16 cellular contexts compared by ENCODE assay signal in genomic region chr22:37480387-37481346, GRCh38. TPM values are rescaled to one million over a fixed set of nuclear protein-coding genes. Genes with fewer than 3 reads are reported as not detected.
DNase-seq lines count a peak whose midpoint lies in the region; ATAC-seq and TF ChIP-seq lines count a peak whose summit lies in the region.
"Had no signal": no experiment of that assay in that cellular context is flagged by ENCODE, and none has a peak within 500 bp of the region (broad histone marks: within the 10 kb centered on the region; RNA-seq: fewer than 3 reads in every experiment).

No MANE protein-coding gene starts in this region.

- H3K4me1 Mint-ChIP-seq in activated naive CD4-positive, alpha-beta T cell treated with anti-CD3 and anti-CD28 coated beads, Interleukin-2, amount 10 ng/mL, durations not matched to agents 7 days and 5 days: peaks cover 30% of the 10 kb centered on the region
- peaks cover 26% of the 10 kb centered on the region for H3K4me1 Mint-ChIP-seq in T-helper 2 cell treated with Interferon-gamma antibody and Interleukin-4, amounts not matched to agents 5 μg/mL and 100 μg/mL, for 36 hours (ENCODE audit: low read depth)
- H3K4me1 Mint-ChIP-seq in dendritic cell treated with granulocyte-macrophage colony-stimulating factor and Interleukin-4, amounts not matched to agents 40 ng/mL and 50 ng/mL, for 4 days (ENCODE audit: low read depth): peaks cover 54% of the 10 kb centered on the region
- peaks cover 36% of the 10 kb centered on the region for H3K4me1 Mint-ChIP-seq in stimulated activated memory B cell treated with anti-CD40 and anti-IgM and Interleukin-4, amounts not matched to agents 10 μg/mL and 1 μg/mL and 100 μg/mL, for 72 hours

- peaks cover 10 to 38% of the 10 kb centered on the region in 2 donors for H3K4me1 ChIP-seq in left lung

- peaks cover 59% of the 10 kb centered on the region for H3K36me3 Mint-ChIP-seq in activated naive CD4-positive, alpha-beta T cell treated with anti-CD3 and anti-CD28 coated beads, Interleukin-2, amount 10 ng/mL, durations not matched to agents 7 days and 5 days
- H3K36me3 Mint-ChIP-seq in T-helper 2 cell treated with Interferon-gamma antibody and Interleukin-4, amounts not matched to agents 5 μg/mL and 100 μg/mL, for 36 hours (ENCODE audit: low read depth): peaks cover 54% of the 10 kb centered on the region
- H3K36me3 Mint-ChIP-seq in dendritic cell treated with granulocyte-macrophage colony-stimulating factor and Interleukin-4, amounts not matched to agents 40 ng/mL and 50 ng/mL, for 4 days (ENCODE audit: low read depth): peaks cover 94% of the 10 kb centered on the region
- H3K36me3 Mint-ChIP-seq in stimulated activated memory B cell treated with anti-CD40 and anti-IgM and Interleukin-4, amounts not matched to agents 10 μg/mL and 1 μg/mL and 100 μg/mL, for 72 hours: peaks cover 44% of the 10 kb centered on the region

- no peaks in the 10 kb centered on the region for H3K9me3 Mint-ChIP-seq in activated naive CD4-positive, alpha-beta T cell treated with anti-CD3 and anti-CD28 coated beads, Interleukin-2, amount 10 ng/mL, durations not matched to agents 7 days and 5 days
- H3K9me3 Mint-ChIP-seq in T-helper 2 cell treated with Interferon-gamma antibody and Interleukin-4, amounts not matched to agents 5 μg/mL and 100 μg/mL, for 36 hours: no peaks in the 10 kb centered on the region
- no peaks in the 10 kb centered on the region for H3K9me3 Mint-ChIP-seq in dendritic cell treated with granulocyte-macrophage colony-stimulating factor and Interleukin-4, amounts not matched to agents 40 ng/mL and 50 ng/mL, for 4 days
- H3K9me3 Mint-ChIP-seq in stimulated activated memory B cell treated with anti-CD40 and anti-IgM and Interleukin-4, amounts not matched to agents 10 μg/mL and 1 μg/mL and 100 μg/mL, for 72 hours: no peaks in the 10 kb centered on the region

- CTCF ChIA-PET in activated naive CD4-positive, alpha-beta T cell treated with anti-CD3 and anti-CD28 coated beads, Interleukin-2, amount 10 ng/mL, durations not matched to agents 7 days and 5 days (lab: Charles Lee): interaction anchor here (0.6 to 4.8 kb wide), 3 partner anchors 7 to 218 kb away, joined by 4 to 26 read pairs (median 5); no protein-coding TSS in a partner anchor

- peaks cover 0 to 44% of the 10 kb centered on the region in 2 donors for H3K36me3 ChIP-seq in left lung
- H3K36me3 ChIP-seq: cardiac muscle cell had no signal

- no peak overlapping the region for H3K4me3 Mint-ChIP-seq in activated naive CD4-positive, alpha-beta T cell treated with anti-CD3 and anti-CD28 coated beads, Interleukin-2, amount 10 ng/mL, durations not matched to agents 7 days and 5 days
- H3K4me3 Mint-ChIP-seq in T-helper 2 cell treated with Interferon-gamma antibody and Interleukin-4, amounts not matched to agents 5 μg/mL and 100 μg/mL, for 36 hours: no peak overlapping the region
- H3K4me3 Mint-ChIP-seq in dendritic cell treated with granulocyte-macrophage colony-stimulating factor and Interleukin-4, amounts not matched to agents 40 ng/mL and 50 ng/mL, for 4 days: peak overlapping the region; percentile 11
- no peak overlapping the region for H3K4me3 Mint-ChIP-seq in stimulated activated memory B cell treated with anti-CD40 and anti-IgM and Interleukin-4, amounts not matched to agents 10 μg/mL and 1 μg/mL and 100 μg/mL, for 72 hours

- no peak for DNase-seq in activated naive CD4-positive, alpha-beta T cell treated with anti-CD3 and anti-CD28 coated beads, Interleukin-2, amount 10 ng/mL, durations not matched to agents 7 days and 5 days
- DNase-seq in activated naive CD4-positive, alpha-beta T cell treated with Interleukin-2 at 50 U/mL for 16 hours: no peak
- DNase-seq in T-helper 2 cell treated with Interferon-gamma antibody and Interleukin-4, amounts not matched to agents 5 μg/mL and 100 μg/mL, for 36 hours (ENCODE audit: low spot score): no peak
- no peak for DNase-seq in OCI-M2 (lab: John Stamatoyannopoulos, UW; ENCODE audit: unreplicated experiment)
- DNase-seq in left lung: no peak
- DNase-seq: H7, MV-4-11, NCI-H187 treated with DMSO at 0.1 percent for 48 hours, NCI-H446 treated with DMSO at 0.1 percent for 48 hours had no signal

- intact Hi-C loops in dendritic cell treated with granulocyte-macrophage colony-stimulating factor and Interleukin-4, amounts not matched to agents 40 ng/mL and 50 ng/mL, for 4 days (cut with micrococcal nuclease): no loop called here
- intact Hi-C loops in left lung (cut with DNase I): no loop called here

- H3K9me3 ChIP-seq in left lung: no peaks in the 10 kb centered on the region

- peak overlapping the region; percentile 3 for H3K27ac Mint-ChIP-seq in activated naive CD4-positive, alpha-beta T cell treated with anti-CD3 and anti-CD28 coated beads, Interleukin-2, amount 10 ng/mL, durations not matched to agents 7 days and 5 days
- peak overlapping the region; percentile 1 for H3K27ac Mint-ChIP-seq in T-helper 2 cell treated with Interferon-gamma antibody and Interleukin-4, amounts not matched to agents 5 μg/mL and 100 μg/mL, for 36 hours
- H3K27ac Mint-ChIP-seq in dendritic cell treated with granulocyte-macrophage colony-stimulating factor and Interleukin-4, amounts not matched to agents 40 ng/mL and 50 ng/mL, for 4 days: peak overlapping the region; percentile 53
- H3K27ac Mint-ChIP-seq in stimulated activated memory B cell treated with anti-CD40 and anti-IgM and Interleukin-4, amounts not matched to agents 10 μg/mL and 1 μg/mL and 100 μg/mL, for 72 hours: peak overlapping the region; percentile 3

- no peak overlapping the region for H3K4me3 ChIP-seq in left lung
- H3K4me3 ChIP-seq: cardiac muscle cell, K562 had no signal

- no peak overlapping the region for H3K27ac ChIP-seq in left lung
- H3K27ac ChIP-seq: cardiac muscle cell, HL-60 had no signal

- H3K27me3 ChIP-seq in left lung: no peaks in the 10 kb centered on the region
- H3K27me3 ChIP-seq: cardiac muscle cell had no signal

- H3K27me3 Mint-ChIP-seq in activated naive CD4-positive, alpha-beta T cell treated with anti-CD3 and anti-CD28 coated beads, Interleukin-2, amount 10 ng/mL, durations not matched to agents 7 days and 5 days: no peaks in the 10 kb centered on the region
- H3K27me3 Mint-ChIP-seq in T-helper 2 cell treated with Interferon-gamma antibody and Interleukin-4, amounts not matched to agents 5 μg/mL and 100 μg/mL, for 36 hours (ENCODE audit: low read depth): no peaks in the 10 kb centered on the region
- no peaks in the 10 kb centered on the region for H3K27me3 Mint-ChIP-seq in dendritic cell treated with granulocyte-macrophage colony-stimulating factor and Interleukin-4, amounts not matched to agents 40 ng/mL and 50 ng/mL, for 4 days
- H3K27me3 Mint-ChIP-seq in stimulated activated memory B cell treated with anti-CD40 and anti-IgM and Interleukin-4, amounts not matched to agents 10 μg/mL and 1 μg/mL and 100 μg/mL, for 72 hours: no peaks in the 10 kb centered on the region

- TF ChIP-seq CTCF in left lung (IDR thresholded peaks at IDR 0.05): no peak

- no peak for ATAC-seq in stimulated activated memory B cell treated with anti-CD40 and anti-IgM and Interleukin-4, amounts not matched to agents 10 μg/mL and 1 μg/mL and 100 μg/mL, for 72 hours
- ATAC-seq in left lung: no peak
- ATAC-seq in GM21576 (IDR thresholded peaks at IDR 0.05; ENCODE audit: unreplicated experiment): no peak
- ATAC-seq: K562 had no signal

RNA-seq across cellular contexts. Expression of gene MFNG, which starts 5.5 kb away (rescaled TPM):
- total RNA-seq in left lung: 10 to 100 TPM; 24.4 to 46.4 TPM

RNA-seq across cellular contexts. Expression of gene CARD10, which starts 38.5 kb away (rescaled TPM):
- 10 to 100 TPM; 10.3 to 13.6 TPM for total RNA-seq in left lung
- total RNA-seq: mononuclear cell had no signal

RNA-seq across cellular contexts. Expression of gene ELFN2, which starts 53.4 kb away (rescaled TPM):
- 1 to 10 TPM; 4.2 to 4.9 TPM for total RNA-seq in left lung
- total RNA-seq: K562 had no signal

Comparison
In these comparisons a context has a peak if more than half of its experiments do, and no peak if none do; other contexts are left out.
1. H3K27ac Mint-ChIP-seq: peak in every context shown above with its lines; median percentile 53 in dendritic cell treated with granulocyte-macrophage colony-stimulating factor and Interleukin-4, amounts not matched to agents 40 ng/mL and 50 ng/mL, for 4 days; 3 in activated naive CD4-positive, alpha-beta T cell treated with anti-CD3 and anti-CD28 coated beads, Interleukin-2, amount 10 ng/mL, durations not matched to agents 7 days and 5 days; 3 in stimulated activated memory B cell treated with anti-CD40 and anti-IgM and Interleukin-4, amounts not matched to agents 10 μg/mL and 1 μg/mL and 100 μg/mL, for 72 hours; 1 in T-helper 2 cell treated with Interferon-gamma antibody and Interleukin-4, amounts not matched to agents 5 μg/mL and 100 μg/mL, for 36 hours.